Comparison of ENCODE assay signal across 9 cellular contexts in genomic region chr12:108616941-108617858, GRCh38. TPM values are rescaled to one million over a fixed set of nuclear protein-coding genes. Genes with fewer than 3 reads are reported as not detected.
A peak's percentile ranks its signal among the peaks of the same experiment; 100 is the strongest.
DNase-seq lines count a peak whose midpoint lies in the region; ATAC-seq, FAIRE-seq and TF ChIP-seq lines count a peak whose summit lies in the region.
"Had no signal": no experiment of that assay in that cellular context is flagged by ENCODE, and none has a peak within 500 bp of the region (broad histone marks: within the 10 kb centered on the region; RNA-seq: fewer than 3 reads in every experiment).

No MANE protein-coding gene starts in this region.

- BruUV-seq in K562 (replicated peaks; lab: Mats Ljungman, UMichigan) = no TSS peak

- 54% methylated on average over 14 of the region's 14 CpGs for WGBS in K562 (ENCODE audit: insufficient coverage, low coverage, missing lambda C conversion rate)

- H3K27ac ChIP-seq in K562 (ENCODE audit: extremely low read depth, low read depth, low read length) = no peak overlapping the region
- H3K27ac ChIP-seq in kidney (ENCODE audit: low read depth in 2 of 2, low read length in 2 of 2) = no peak overlapping the region

- H3K9ac ChIP-seq in K562 (ENCODE audit: insufficient read depth in 1 of 2, low read depth in 2 of 2, low read length in 2 of 2) (no peak overlapping the region), kidney (ENCODE audit: low read length in 2 of 2) (no peak overlapping the region)

- in situ Hi-C loops in K562 (cut with MboI) = loop anchor here (5.0 kb wide), 1 partner anchor 50 kb away; no protein-coding TSS in a partner anchor

- intact Hi-C loops in K562 (cut with micrococcal nuclease) (no loop called here), kidney (cut with DNase I) (loop anchor here (5.0 kb wide), 1 partner anchor 50 kb away; no protein-coding TSS in a partner anchor)

- no peak for TF ChIP-seq POLR2A in K562 (conservative IDR thresholded peaks at IDR 0.05)

- H3K9me1 ChIP-seq in K562 (ENCODE audit: control insufficient read depth, insufficient read depth, low read length) = no peaks in the 10 kb centered on the region

- TF ChIP-seq RAD21 in K562 (CRISPR knock-in tag; conservative IDR thresholded peaks at IDR 0.05 in 1 of 2, IDR thresholded peaks at IDR 0.05 in 1 of 2) = no peak

- H4K20me1 ChIP-seq in K562 (replicated peaks; ENCODE audit: control insufficient read depth, insufficient read depth, low read length) = no peaks in the 10 kb centered on the region

- TF ChIP-seq CTCF in K562 (IDR thresholded peaks at IDR 0.05 in 2 of 3, conservative IDR thresholded peaks at IDR 0.05 in 1 of 3; ENCODE audit: insufficient read depth in 2 of 3, low read depth in 1 of 3, low read length in 3 of 3) (no peak), kidney (IDR thresholded peaks at IDR 0.05; ENCODE audit: borderline replicate concordance, extremely low read depth, insufficient read depth) (no peak)

- no peaks in the 10 kb centered on the region for H3K27me3 ChIP-seq in K562 (ENCODE audit: control insufficient read depth in 2 of 2, insufficient read depth in 2 of 2, low read length in 2 of 2)

- no peaks in the 10 kb centered on the region for H3K9me3 ChIP-seq in K562 (replicated peaks; ENCODE audit: control insufficient read depth, insufficient read depth, low read depth, low read length)
- peaks cover 0 to 5% of the 10 kb centered on the region in 2 donors for H3K9me3 ChIP-seq in kidney (ENCODE audit: control insufficient read depth in 1 of 2, low read length in 2 of 2)

- CTCF ChIA-PET in K562 (lab: Yijun Ruan, JAX; ENCODE audit: low intra/inter-chr PET ratio) = interaction anchor here (0.6 to 2.9 kb wide), 2 partner anchors 54 to 83 kb away, joined by 5 to 30 read pairs; partner anchors contain the start of gene ISCU

- H3K4me2 ChIP-seq in K562 (ENCODE audit: insufficient read depth, low read length) = no peak overlapping the region

- POLR2A ChIA-PET in K562 (lab: Yijun Ruan, JAX) = interaction anchor here (0.8 to 2.1 kb wide), 4 partner anchors 9 to 53 kb away, joined by 3 to 16 read pairs (median 4); no protein-coding TSS in a partner anchor

- ATAC-seq in GM18907 (IDR thresholded peaks at IDR 0.05; ENCODE audit: unreplicated experiment) (peak; percentile 80), HG03064 (IDR thresholded peaks at IDR 0.05; ENCODE audit: low read depth, unreplicated experiment) (peak; percentile 73), K562 (no peak)

- H3K4me1 ChIP-seq in K562 (replicated peaks in 1 of 2; ENCODE audit: control insufficient read depth in 2 of 2, insufficient read depth in 2 of 2, low read length in 2 of 2) (peaks cover 11 to 15% of the 10 kb centered on the region in 2 experiments; a peak in 2 of 5 replicates), kidney (ENCODE audit: control insufficient read depth in 1 of 2, insufficient read depth in 1 of 2, low read depth in 1 of 2, low read length in 2 of 2) (peaks cover 0 to 5% of the 10 kb centered on the region in 2 donors)

- no peaks in the 10 kb centered on the region for H3K79me2 ChIP-seq in K562 (ENCODE audit: control insufficient read depth, insufficient read depth, low read length)

- H3K4me3 ChIP-seq in K562 (no peak overlapping the region), kidney (ENCODE audit: low read length in 2 of 2) (no peak overlapping the region)

- FAIRE-seq in K562 (lab: Jason Lieb, UNC) = peak; percentile 55
- no peak for FAIRE-seq in kidney (lab: Jason Lieb, UNC)

- TF ChIP-seq EP300 in K562 (IDR thresholded peaks at IDR 0.05; ENCODE audit: low read length) = no peak

- H2AFZ ChIP-seq in K562 (ENCODE audit: low read depth, low read length) = no peak overlapping the region

- H3K36me3 ChIP-seq in K562 (ENCODE audit: control insufficient read depth, insufficient read depth, low read length) = no peaks in the 10 kb centered on the region
- no peaks in the 10 kb centered on the region for H3K36me3 ChIP-seq in kidney (ENCODE audit: control insufficient read depth in 1 of 2, insufficient read depth in 2 of 2, low read length in 2 of 2)

- DNase-seq in T-helper 22 cell (ENCODE audit: low read depth) (peak; percentile 85), K562 (ENCODE audit: extremely low read depth in 1 of 4, low spot score in 3 of 4) (no peak), kidney (no peak), OCI-M1 (lab: John Stamatoyannopoulos, UW) (no peak), HPDE6-E6E7 (ENCODE audit: extremely low spot score) (no peak)
- peak in 3 of 4 experiments; percentile 46 to 74 (median 65) for DNase-seq in stimulated activated CD4-positive, alpha-beta T cell treated with anti-CD3 and anti-CD28 coated beads, Interleukin-1b, Interleukin-23, amount 100 ng/mL, for 24 hours (ENCODE audit: low read depth in 4 of 4, low spot score in 1 of 4)

RNA-seq across cellular contexts. Expression of gene SELPLG, which starts 16.5 kb away (rescaled TPM):
- 0.35 and 0.79 TPM in 2 replicates for total RNA-seq in K562 (2011; cell fraction: chromatin; rRNA removed; ENCODE audit: low replicate concordance)
- total RNA-seq in K562 (2011; cell fraction: nucleolus; rRNA removed) = 1.1 and 1.5 TPM in 2 replicates
- 0.59 and 0.69 TPM in 2 replicates for total RNA-seq in K562 (2011; cell fraction: nucleoplasm; rRNA removed)
- total RNA-seq in K562 (2014; rRNA removed) (1.7 and 3.4 TPM in 2 replicates), K562 (2014; rRNA removed; fragmentation: Illumina TruSeq; extraction: Trizol) (0.54 and 0.76 TPM in 2 replicates), K562 (2015; rRNA removed; fragmentation: Illumina TruSeq; extraction: Trizol) (10.2 TPM in 2 replicates), K562 (2021) (2.2 and 2.5 TPM in 2 replicates), kidney (14.3 TPM)
- polyA plus RNA-seq in K562 (2011; rRNA removed) (1.4 and 1.6 TPM in 2 replicates), K562 (2014; fragmentation: Illumina TruSeq; extraction: Trizol) (3.3 and 3.9 TPM in 2 replicates), K562 (2014; fragmentation: Nextera tagmentation; extraction: Ambion mirVana) (under 1 TPM; 0.22 to 0.34 TPM), K562 (2014; rRNA removed) (1.2 and 2.8 TPM in 2 replicates), kidney (ENCODE audit: insufficient read depth, low read depth, low replicate concordance) (3.7 TPM)
- polyA plus RNA-seq in K562 (2011; cell fraction: cytosol; rRNA removed) = 1.9 and 6.8 TPM in 2 replicates
- polyA plus RNA-seq in K562 (2011; cell fraction: nucleus; rRNA removed) = 0.60 and 0.92 TPM in 2 replicates
- polyA plus RNA-seq in K562 (2012) = 9.4 and 9.9 TPM in 2 replicates
- polyA minus RNA-seq in K562 (2011; rRNA and poly(A)+ RNA removed) = 0.48 and 1.1 TPM in 2 replicates
- polyA minus RNA-seq in K562 (2011; cell fraction: cytosol; rRNA and poly(A)+ RNA removed) = 0.91 and 0.95 TPM in 2 replicates
- polyA minus RNA-seq in K562 (2011; cell fraction: nucleus; rRNA and poly(A)+ RNA removed) = 0.27 and 0.44 TPM in 2 replicates

RNA-seq across cellular contexts. Expression of gene TMEM119, which starts 19.3 kb away (rescaled TPM):
- total RNA-seq in K562 (2011; cell fraction: chromatin; rRNA removed; ENCODE audit: low replicate concordance) = not detected in 2 replicates
- total RNA-seq in K562 (2011; cell fraction: nucleolus; rRNA removed) = not detected in 2 replicates
- not detected in 2 replicates for total RNA-seq in K562 (2011; cell fraction: nucleoplasm; rRNA removed)
- total RNA-seq in K562 (2014; rRNA removed) (not detected in 2 replicates), K562 (2014; rRNA removed; fragmentation: Illumina TruSeq; extraction: Trizol) (not detected in 2 replicates), K562 (2015; rRNA removed; fragmentation: Illumina TruSeq; extraction: Trizol) (not detected in 2 replicates), K562 (2021) (0.18 TPM in 1 of 2 replicates, not detected in the other), kidney (15.8 TPM)
- polyA plus RNA-seq in K562 (2011; rRNA removed) (not detected in 2 replicates), K562 (2014; fragmentation: Illumina TruSeq; extraction: Trizol) (not detected in 2 replicates), K562 (2014; fragmentation: Nextera tagmentation; extraction: Ambion mirVana) (not detected), K562 (2014; rRNA removed) (not detected in 2 replicates), kidney (ENCODE audit: insufficient read depth, low read depth, low replicate concordance) (4.1 TPM)
- 0.01 TPM in 1 of 2 replicates, not detected in the other for polyA plus RNA-seq in K562 (2011; cell fraction: cytosol; rRNA removed)
- polyA plus RNA-seq in K562 (2011; cell fraction: nucleus; rRNA removed) = not detected in 2 replicates
- polyA plus RNA-seq in K562 (2012) = 0.11 TPM in 1 of 2 replicates, not detected in the other
- not detected in 2 replicates for polyA minus RNA-seq in K562 (2011; rRNA and poly(A)+ RNA removed)
- polyA minus RNA-seq in K562 (2011; cell fraction: cytosol; rRNA and poly(A)+ RNA removed) = not detected in 2 replicates
- polyA minus RNA-seq in K562 (2011; cell fraction: nucleus; rRNA and poly(A)+ RNA removed) = not detected in 2 replicates
- total RNA-seq: activated CD8-positive, alpha-beta memory T cell treated with anti-CD3 and anti-CD28 coated beads for 36 hours had no signal

RNA-seq across cellular contexts. Expression of gene ISCU, which starts 54.8 kb away (rescaled TPM):
- total RNA-seq in K562 (2011; cell fraction: chromatin; rRNA removed; ENCODE audit: low replicate concordance) = 50.8 and 64.7 TPM in 2 replicates
- 37.6 and 42.7 TPM in 2 replicates for total RNA-seq in K562 (2011; cell fraction: nucleolus; rRNA removed)
- total RNA-seq in K562 (2011; cell fraction: nucleoplasm; rRNA removed) = 58.2 and 69.2 TPM in 2 replicates
- 92.5 and 136 TPM in 2 replicates for total RNA-seq in K562 (2014; rRNA removed)
- total RNA-seq in K562 (2014; rRNA removed; fragmentation: Illumina TruSeq; extraction: Trizol) = 74.2 and 77.5 TPM in 2 replicates
- 75.6 and 77.3 TPM in 2 replicates for total RNA-seq in K562 (2015; rRNA removed; fragmentation: Illumina TruSeq; extraction: Trizol)
- 67.8 and 68.7 TPM in 2 replicates for total RNA-seq in K562 (2021)
- 80.9 and 89.6 TPM in 2 replicates for polyA plus RNA-seq in K562 (2011; rRNA removed)
- 36.5 and 59.5 TPM in 2 replicates for polyA plus RNA-seq in K562 (2011; cell fraction: cytosol; rRNA removed)
- polyA plus RNA-seq in K562 (2011; cell fraction: nucleus; rRNA removed) = 120 and 177 TPM in 2 replicates
- 76.7 and 87.8 TPM in 2 replicates for polyA plus RNA-seq in K562 (2012)
- 69.4 and 77.7 TPM in 2 replicates for polyA plus RNA-seq in K562 (2014; fragmentation: Illumina TruSeq; extraction: Trizol)
- polyA plus RNA-seq in K562 (2014; fragmentation: Nextera tagmentation; extraction: Ambion mirVana) = 10 to 100 TPM; 15.9 to 19.8 TPM
- 84.7 and 86.8 TPM in 2 replicates for polyA plus RNA-seq in K562 (2014; rRNA removed)
- 65.3 and 73.2 TPM in 2 replicates for polyA minus RNA-seq in K562 (2011; rRNA and poly(A)+ RNA removed)
- 16.6 and 26.3 TPM in 2 replicates for polyA minus RNA-seq in K562 (2011; cell fraction: cytosol; rRNA and poly(A)+ RNA removed)
- 25.0 and 57.6 TPM in 2 replicates for polyA minus RNA-seq in K562 (2011; cell fraction: nucleus; rRNA and poly(A)+ RNA removed)
- 183 TPM for total RNA-seq in kidney
- 511 TPM for polyA plus RNA-seq in kidney (ENCODE audit: insufficient read depth, low read depth, low replicate concordance)

RNA-seq across cellular contexts. Expression of gene SART3, which starts 56.2 kb away (rescaled TPM):
- total RNA-seq in K562 (2011; cell fraction: chromatin; rRNA removed; ENCODE audit: low replicate concordance) = 295 and 336 TPM in 2 replicates
- total RNA-seq in K562 (2011; cell fraction: nucleolus; rRNA removed) = 193 and 203 TPM in 2 replicates
- total RNA-seq in K562 (2011; cell fraction: nucleoplasm; rRNA removed) = 258 and 314 TPM in 2 replicates
- total RNA-seq in K562 (2014; rRNA removed) (167 and 396 TPM in 2 replicates), K562 (2014; rRNA removed; fragmentation: Illumina TruSeq; extraction: Trizol) (64.7 and 66.7 TPM in 2 replicates), K562 (2015; rRNA removed; fragmentation: Illumina TruSeq; extraction: Trizol) (103 and 104 TPM in 2 replicates), K562 (2021) (63.2 and 72.6 TPM in 2 replicates), kidney (59.1 TPM)
- polyA plus RNA-seq in K562 (2011; rRNA removed) (32.1 and 33.7 TPM in 2 replicates), K562 (2014; fragmentation: Illumina TruSeq; extraction: Trizol) (54.4 and 56.7 TPM in 2 replicates), K562 (2014; fragmentation: Nextera tagmentation; extraction: Ambion mirVana) (1 to 10 TPM; 8.9 to 9.9 TPM), K562 (2014; rRNA removed) (52.6 and 58.4 TPM in 2 replicates), kidney (ENCODE audit: insufficient read depth, low read depth, low replicate concordance) (14.9 TPM)
- polyA plus RNA-seq in K562 (2011; cell fraction: cytosol; rRNA removed) = 11.9 and 18.3 TPM in 2 replicates
- 128 and 132 TPM in 2 replicates for polyA plus RNA-seq in K562 (2011; cell fraction: nucleus; rRNA removed)
- 43.0 and 62.6 TPM in 2 replicates for polyA plus RNA-seq in K562 (2012)
- 73.9 and 94.6 TPM in 2 replicates for polyA minus RNA-seq in K562 (2011; rRNA and poly(A)+ RNA removed)
- polyA minus RNA-seq in K562 (2011; cell fraction: cytosol; rRNA and poly(A)+ RNA removed) = 27.6 and 31.6 TPM in 2 replicates
- 152 and 195 TPM in 2 replicates for polyA minus RNA-seq in K562 (2011; cell fraction: nucleus; rRNA and poly(A)+ RNA removed)

Comparison
In these comparisons a context has a peak if more than half of its experiments do, and no peak if none do; other contexts are left out.
1. DNase-seq: peak in T-helper 22 cell (single experiment) and stimulated activated CD4-positive, alpha-beta T cell treated with anti-CD3 and anti-CD28 coated beads, Interleukin-1b, Interleukin-23, amount 100 ng/mL, for 24 hours (3 of 4); none in K562 (0 of 4), kidney (single experiment), OCI-M1 (single experiment) and HPDE6-E6E7 (single experiment).
2. RNA of gene TMEM119, which starts 19.3 kb away (total RNA-seq): 15.8 TPM in kidney (single experiment); 0.18 TPM in K562; every median in the first group is over 10 times any median in the second.